In genomic region chr17:80822021-80822699, GRCh38 we compare ENCODE assay signal across 21 cellular contexts.
DNase-seq lines count a peak whose midpoint lies in the region; ATAC-seq and TF ChIP-seq lines count a peak whose summit lies in the region.
"Had no signal": no experiment of that assay in that cellular context is flagged by ENCODE, and none has a peak within 500 bp of the region (broad histone marks: within the 10 kb centered on the region; RNA-seq: fewer than 3 reads in every experiment).

No MANE protein-coding gene starts in this region.

- intact Hi-C loops in Caco-2 (cut with micrococcal nuclease; ENCODE audit: unreplicated experiment): no loop called here

- H3K4me3 Mint-ChIP-seq in Caco-2 (ENCODE audit: unreplicated experiment): peak overlapping the region; percentile 19
- H3K4me3 Mint-ChIP-seq in WTC11: no peak overlapping the region
- H3K4me3 Mint-ChIP-seq: effector memory CD8-positive, alpha-beta T cell; nephron progenitor cell; stimulated activated naive CD8-positive, alpha-beta T cell treated with anti-CD3 and anti-CD28 coated beads, Interleukin-15, Interleukin-2, amounts not matched to agents 100 ng/mL and 50 ng/mL, for 24 hours had no signal

- no peak overlapping the region for H2AK5ac ChIP-seq in neuronal stem cell (ENCODE audit: low read depth, low read length)

- DNase-seq in Caco-2 (peak in 1 of 2 experiments; percentile 29), WTC11 (ENCODE audit: low spot score) (no peak), neuronal stem cell (ENCODE audit: low spot score) (no peak), DMS153 treated with DMSO at 0.1 percent for 48 hours (lab: John Stamatoyannopoulos, UW; ENCODE audit: unreplicated experiment) (no peak)
- DNase-seq: amniotic stem cell; effector memory CD8-positive, alpha-beta T cell; foreskin melanocyte; KG1; NCI-H1694; NCI-H524 treated with DMSO at 0.1 percent for 48 hours; nephron progenitor cell; NK-92 treated with Interleukin-12 subunit alpha and Interleukin-12 subunit beta, amount 100 ng/mL, for 24 hours; thyroid gland had no signal

- WGBS in neuronal stem cell (ENCODE audit: extremely low coverage in 2 of 2, insufficient read length in 2 of 2, insufficient replicate concordance in 1 of 2), 2 donors: no CpG with 5 or more reads among the region's 36 CpGs

- no peaks in the 10 kb centered on the region for H3K27me3 Mint-ChIP-seq in Caco-2 (ENCODE audit: insufficient read depth, unreplicated experiment)
- no peaks in the 10 kb centered on the region for H3K27me3 Mint-ChIP-seq in WTC11 (ENCODE audit: low read depth)
- H3K27me3 Mint-ChIP-seq: effector memory CD8-positive, alpha-beta T cell; stimulated activated naive CD8-positive, alpha-beta T cell treated with anti-CD3 and anti-CD28 coated beads, Interleukin-15, Interleukin-2, amounts not matched to agents 100 ng/mL and 50 ng/mL, for 24 hours had no signal

- H2BK12ac ChIP-seq in neuronal stem cell (ENCODE audit: low read length): no peak overlapping the region

- H2BK15ac ChIP-seq in neuronal stem cell (ENCODE audit: low read length): no peak overlapping the region

- H3K27ac Mint-ChIP-seq in Caco-2 (ENCODE audit: unreplicated experiment) (peak overlapping the region; percentile 77), WTC11 (peak overlapping the region; percentile 88; the same call in 1 of the 2 replicates)
- H3K27ac Mint-ChIP-seq: effector memory CD8-positive, alpha-beta T cell; nephron progenitor cell had no signal

- POLR2A ChIA-PET in Caco-2 (lab: Charles Lee): no interaction called here
- POLR2A ChIA-PET in WTC11 (lab: Charles Lee): no interaction called here

- no peak overlapping the region for H4K91ac ChIP-seq in neuronal stem cell (ENCODE audit: low read depth, low read length, poor library complexity)

- H3K4me3 ChIP-seq in Caco-2 (ENCODE audit: low read depth, low read length) (no peak overlapping the region), neuronal stem cell (ENCODE audit: low read length in 2 of 2) (no peak overlapping the region)
- H3K4me3 ChIP-seq: breast epithelium, coronary artery, esophagus muscularis mucosa, right lobe of liver, thyroid gland had no signal

- H3K4me1 ChIP-seq in Caco-2 (peaks cover 31% of the 10 kb centered on the region), neuronal stem cell (ENCODE audit: control insufficient read depth in 2 of 2, insufficient read depth in 1 of 2, low read depth in 1 of 2, low read length in 2 of 2) (peaks cover 3 to 5% of the 10 kb centered on the region in 2 donors)
- H3K4me1 ChIP-seq: breast epithelium, right lobe of liver had no signal

- no peak for ATAC-seq in WTC11
- no peak for ATAC-seq in GM18498 (IDR thresholded peaks at IDR 0.05; ENCODE audit: unreplicated experiment)
- no peak for ATAC-seq in SK-N-SH treated with all-trans-retinoic acid at 6 μM for 48 hours
- ATAC-seq: effector memory CD8-positive, alpha-beta T cell; right lobe of liver had no signal

- H3K4me1 Mint-ChIP-seq in Caco-2 (ENCODE audit: low read depth, unreplicated experiment) (peaks cover 46% of the 10 kb centered on the region), WTC11 (peaks cover 18% of the 10 kb centered on the region)

- CTCF ChIA-PET in Caco-2 (lab: Charles Lee) (interaction anchor here (1.0 to 1.3 kb wide), 2 partner anchors 11 to 395 kb away, joined by 3 to 4 read pairs; no protein-coding TSS in a partner anchor), WTC11 (lab: Charles Lee) (interaction anchor here (1.1 kb wide), 1 partner anchor 172 kb away, joined by 4 read pairs; no protein-coding TSS in a partner anchor)

- H3K36me3 ChIP-seq in Caco-2 (ENCODE audit: control insufficient read depth, insufficient read depth, low read length): peaks cover 6% of the 10 kb centered on the region
- peaks cover 6 to 23% of the 10 kb centered on the region in 2 donors for H3K36me3 ChIP-seq in neuronal stem cell (replicated peaks in 1 of 2; ENCODE audit: control insufficient read depth in 2 of 2, insufficient read depth in 2 of 2, low read length in 2 of 2)
- H3K36me3 ChIP-seq: breast epithelium had no signal

- no TSS peak for BruUV-seq in Caco-2 (replicated peaks; lab: Mats Ljungman, UMichigan)

- no peak overlapping the region for H3K4ac ChIP-seq in neuronal stem cell (ENCODE audit: low read length)

- H3K9me3 Mint-ChIP-seq in Caco-2 (ENCODE audit: unreplicated experiment): no peaks in the 10 kb centered on the region
- no peaks in the 10 kb centered on the region for H3K9me3 Mint-ChIP-seq in WTC11
- H3K9me3 Mint-ChIP-seq: effector memory CD8-positive, alpha-beta T cell; nephron progenitor cell; stimulated activated naive CD8-positive, alpha-beta T cell treated with anti-CD3 and anti-CD28 coated beads, Interleukin-15, Interleukin-2, amounts not matched to agents 100 ng/mL and 50 ng/mL, for 24 hours had no signal

- no peak overlapping the region for H3K4me2 ChIP-seq in neuronal stem cell (ENCODE audit: insufficient read depth, low read length, poor library complexity, severe bottlenecking)

- H3K27ac ChIP-seq in C4-2B (0 out of 2 replicates have a peak overlapping the region, but pooled peaks have one; percentile 59), neuronal stem cell (replicated peaks; ENCODE audit: low read length) (no peak overlapping the region)
- H3K27ac ChIP-seq: breast epithelium, coronary artery, esophagus muscularis mucosa, right lobe of liver, thyroid gland had no signal

- H3K9ac ChIP-seq in neuronal stem cell (ENCODE audit: low read depth, low read length, poor library complexity): peak overlapping the region; percentile 1

- peak overlapping the region; percentile 62 for H3K18ac ChIP-seq in neuronal stem cell (ENCODE audit: low read length)

- peaks cover 54% of the 10 kb centered on the region for H3K36me3 Mint-ChIP-seq in Caco-2 (ENCODE audit: insufficient read depth, unreplicated experiment)
- H3K36me3 Mint-ChIP-seq in WTC11: no peaks in the 10 kb centered on the region; the same call in 1 of the 2 replicates

- H2BK120ac ChIP-seq in neuronal stem cell (ENCODE audit: low read depth, low read length): no peak overlapping the region

- no peak overlapping the region for H3K23ac ChIP-seq in neuronal stem cell (ENCODE audit: low read depth, low read length, poor library complexity)

- no peaks in the 10 kb centered on the region for H3K27me3 ChIP-seq in Caco-2 (replicated peaks; ENCODE audit: control insufficient read depth, insufficient read depth, low read length)
- no peaks in the 10 kb centered on the region for H3K27me3 ChIP-seq in neuronal stem cell (ENCODE audit: control insufficient read depth in 3 of 3, insufficient read depth in 3 of 3, low read depth in 1 of 3, low read length in 3 of 3)
- H3K27me3 ChIP-seq: breast epithelium, esophagus muscularis mucosa, right lobe of liver, thyroid gland had no signal

- H3K9me3 ChIP-seq in Caco-2: no peaks in the 10 kb centered on the region
- peaks cover 0 to 2% of the 10 kb centered on the region in 2 donors for H3K9me3 ChIP-seq in neuronal stem cell (replicated peaks in 1 of 2; ENCODE audit: control insufficient read depth in 2 of 2, insufficient read depth in 1 of 2, low read depth in 1 of 2, low read length in 2 of 2)
- H3K9me3 ChIP-seq: breast epithelium, esophagus muscularis mucosa, right lobe of liver, thyroid gland had no signal

- H2BK5ac ChIP-seq in neuronal stem cell (ENCODE audit: low read length): no peak overlapping the region

- no peak overlapping the region for H4K8ac ChIP-seq in neuronal stem cell (ENCODE audit: low read depth, low read length)

- no peak for TF ChIP-seq CTCF in C4-2B (conservative IDR thresholded peaks at IDR 0.05)
- no peak for TF ChIP-seq CTCF in Caco-2 (IDR thresholded peaks at IDR 0.05; ENCODE audit: insufficient read depth in 1 of 2, low read depth in 1 of 2, low read length in 1 of 2, severe bottlenecking in 1 of 2, unreplicated experiment in 1 of 2)
- no peak for TF ChIP-seq CTCF in WTC11 (IDR thresholded peaks at IDR 0.05)

- H2AFZ ChIP-seq in neuronal stem cell (ENCODE audit: low read length): no peak overlapping the region

- H3K79me1 ChIP-seq in neuronal stem cell (ENCODE audit: low read depth, low read length): peaks cover 4% of the 10 kb centered on the region

- no peak overlapping the region for H3K14ac ChIP-seq in neuronal stem cell (ENCODE audit: low read length)

TF ChIP-seq in WTC11, 78 proteins besides CTCF, POLR2A, EP300 and RAD21:
- no peak for TF ChIP-seq CBFB (CRISPR knock-in tag; IDR thresholded peaks at IDR 0.05; ENCODE audit: low read depth)
TF ChIP-seq in WTC11: peak in this region for 0.

TF ChIP-seq in SK-N-SH treated with all-trans-retinoic acid at 6 μM for 48 hours, 23 proteins besides CTCF, POLR2A, EP300 and RAD21:
- TF ChIP-seq ZC3H10 (CRISPR knock-in tag; IDR thresholded peaks at IDR 0.05): no peak
TF ChIP-seq in SK-N-SH treated with all-trans-retinoic acid at 6 μM for 48 hours: peak in this region for 0.
